9 cellular contexts compared by ENCODE assay signal in the genomic region with DNA sequence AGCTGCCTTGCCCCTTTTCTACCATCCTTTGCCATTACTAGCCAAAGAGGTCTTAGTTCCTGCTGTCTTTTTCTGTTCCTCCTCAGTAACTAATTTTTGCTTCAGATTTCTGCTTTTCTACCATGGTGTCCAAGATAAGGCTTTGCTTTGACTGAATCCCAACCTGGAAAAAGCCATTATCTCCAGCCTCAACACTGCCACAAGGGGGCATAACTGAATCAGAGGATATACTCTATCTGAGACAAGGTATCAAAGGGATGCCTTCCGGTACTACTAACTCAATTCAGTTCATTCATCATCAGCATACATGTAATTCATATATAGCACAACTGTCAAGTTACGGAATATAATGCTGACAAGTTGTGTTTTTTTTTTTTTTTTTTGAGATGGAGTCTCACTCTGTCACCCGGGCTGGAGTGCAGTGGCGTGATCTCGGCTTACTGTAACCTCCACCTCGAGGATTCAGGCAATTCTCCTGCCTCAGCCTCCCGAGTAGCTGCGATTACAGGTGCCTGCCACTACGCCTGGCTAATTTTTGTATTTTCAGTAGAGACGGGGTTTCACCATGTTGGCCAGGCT. TPM values are rescaled to one million over a fixed set of nuclear protein-coding genes. Genes with fewer than 3 reads are reported as not detected.
DNase-seq lines count a peak whose midpoint lies in the region; ATAC-seq lines count a peak whose summit lies in the region.
"Had no signal": no experiment of that assay in that cellular context is flagged by ENCODE, and none has a peak within 500 bp of the region (broad histone marks: within the 10 kb centered on the region; RNA-seq: fewer than 3 reads in every experiment).

No MANE protein-coding gene starts in this region.

- peak overlapping the region; percentile 55 for H3K27ac Mint-ChIP-seq in activated CD4-positive, alpha-beta T cell treated with anti-CD3 and anti-CD28 coated beads, Interleukin-2, amount 10 ng/mL, durations not matched to agents 7 days and 5 days
- H3K27ac Mint-ChIP-seq: dendritic cell treated with granulocyte-macrophage colony-stimulating factor and Interleukin-4, amounts not matched to agents 40 ng/mL and 50 ng/mL, for 4 days had no signal

- no peaks in the 10 kb centered on the region for H3K27me3 Mint-ChIP-seq in activated CD4-positive, alpha-beta T cell treated with anti-CD3 and anti-CD28 coated beads, Interleukin-2, amount 10 ng/mL, durations not matched to agents 7 days and 5 days
- H3K27me3 Mint-ChIP-seq: dendritic cell treated with granulocyte-macrophage colony-stimulating factor and Interleukin-4, amounts not matched to agents 40 ng/mL and 50 ng/mL, for 4 days had no signal

- DNase-seq in NCI-H1436 (lab: John Stamatoyannopoulos, UW) = peak; percentile 4
- DNase-seq in NCI-H1436 treated with DMSO at 0.1 percent for 48 hours (lab: John Stamatoyannopoulos, UW) = no peak
- peak; percentile 46 for DNase-seq in M059J (ENCODE audit: low read depth)
- DNase-seq in activated CD4-positive, alpha-beta T cell treated with anti-CD3 and anti-CD28 coated beads, Interleukin-2, amount 10 ng/mL, durations not matched to agents 7 days and 5 days = peak; percentile 57
- peak; percentile 44 for DNase-seq in fibroblast of peridontal ligament (ENCODE audit: extremely low read depth)
- peak; percentile 18 for DNase-seq in retina

- H3K9me3 Mint-ChIP-seq in activated CD4-positive, alpha-beta T cell treated with anti-CD3 and anti-CD28 coated beads, Interleukin-2, amount 10 ng/mL, durations not matched to agents 7 days and 5 days = no peaks in the 10 kb centered on the region
- H3K9me3 Mint-ChIP-seq: dendritic cell treated with granulocyte-macrophage colony-stimulating factor and Interleukin-4, amounts not matched to agents 40 ng/mL and 50 ng/mL, for 4 days had no signal

- CTCF ChIA-PET in activated CD4-positive, alpha-beta T cell treated with anti-CD3 and anti-CD28 coated beads, Interleukin-2, amount 10 ng/mL, durations not matched to agents 7 days and 5 days (lab: Charles Lee) = interaction anchor here (1.0 to 1.7 kb wide), 4 partner anchors 10 to 12 kb away, joined by 3 to 7 read pairs (median 6); a partner anchor contains a TSS

- H3K4me3 Mint-ChIP-seq in activated CD4-positive, alpha-beta T cell treated with anti-CD3 and anti-CD28 coated beads, Interleukin-2, amount 10 ng/mL, durations not matched to agents 7 days and 5 days = no peak overlapping the region
- H3K4me3 Mint-ChIP-seq: dendritic cell treated with granulocyte-macrophage colony-stimulating factor and Interleukin-4, amounts not matched to agents 40 ng/mL and 50 ng/mL, for 4 days had no signal

- ATAC-seq in GM19324 (IDR thresholded peaks at IDR 0.05; ENCODE audit: low FRiP score, unreplicated experiment) = peak; percentile 44
- no peak for ATAC-seq in HG03565 (IDR thresholded peaks at IDR 0.05; ENCODE audit: unreplicated experiment)

- H3K4me1 Mint-ChIP-seq in activated CD4-positive, alpha-beta T cell treated with anti-CD3 and anti-CD28 coated beads, Interleukin-2, amount 10 ng/mL, durations not matched to agents 7 days and 5 days = peaks cover 2% of the 10 kb centered on the region

- H3K36me3 Mint-ChIP-seq in activated CD4-positive, alpha-beta T cell treated with anti-CD3 and anti-CD28 coated beads, Interleukin-2, amount 10 ng/mL, durations not matched to agents 7 days and 5 days (ENCODE audit: low read depth) = peaks cover 6% of the 10 kb centered on the region

- POLR2A ChIA-PET in activated CD4-positive, alpha-beta T cell treated with anti-CD3 and anti-CD28 coated beads, Interleukin-2, amount 10 ng/mL, durations not matched to agents 7 days and 5 days (lab: Charles Lee) = no interaction called here

RNA-seq across cellular contexts. Expression of a gene that starts 11.4 kb away (rescaled TPM):
- 6.2 and 13.4 TPM in 2 replicates for total RNA-seq in M059J (2014; rRNA removed; shearing (Covaris generic))
- 1 to 10 TPM; 7.7 to 7.8 TPM for total RNA-seq in activated CD4-positive, alpha-beta T cell treated with anti-CD3 and anti-CD28 coated beads, Interleukin-2, amount 10 ng/mL, durations not matched to agents 7 days and 5 days

RNA-seq across cellular contexts. Expression of a gene that starts 33.0 kb away (rescaled TPM):
- total RNA-seq in M059J (2014; rRNA removed; shearing (Covaris generic)) = 76.3 and 81.1 TPM in 2 replicates
- 10 to 100 TPM; 65.6 to 81.1 TPM for total RNA-seq in activated CD4-positive, alpha-beta T cell treated with anti-CD3 and anti-CD28 coated beads, Interleukin-2, amount 10 ng/mL, durations not matched to agents 7 days and 5 days

RNA-seq across cellular contexts. Expression of a gene that starts 33.1 kb away (rescaled TPM):
- total RNA-seq in M059J (2014; rRNA removed; shearing (Covaris generic)) = 17.5 and 22.8 TPM in 2 replicates
- 10 to 100 TPM; 26.7 to 35.0 TPM for total RNA-seq in activated CD4-positive, alpha-beta T cell treated with anti-CD3 and anti-CD28 coated beads, Interleukin-2, amount 10 ng/mL, durations not matched to agents 7 days and 5 days
